ENCODE assay signal across 18 cellular contexts in genomic region chr9:127185181-127185580, GRCh38.
DNase-seq lines count a peak whose midpoint lies in the region; ATAC-seq and TF ChIP-seq lines count a peak whose summit lies in the region.
"Had no signal": no experiment of that assay in that cellular context is flagged by ENCODE, and none has a peak within 500 bp of the region (broad histone marks: within the 10 kb centered on the region; RNA-seq: fewer than 3 reads in every experiment).

No MANE protein-coding gene starts in this region.

- H3F3A ChIP-seq in GM23248 (ENCODE audit: insufficient read depth), result peaks cover 29% of the 10 kb centered on the region

- H3K79me1 ChIP-seq in neuronal stem cell (ENCODE audit: low read depth, low read length), result no peaks in the 10 kb centered on the region

- no peaks in the 10 kb centered on the region for H3K27me3 ChIP-seq in GM23248 (replicated peaks; ENCODE audit: insufficient read depth)
- no peaks in the 10 kb centered on the region for H3K27me3 ChIP-seq in thyroid gland
- H3K27me3 ChIP-seq in neuronal stem cell (ENCODE audit: control insufficient read depth in 3 of 3, insufficient read depth in 3 of 3, low read depth in 1 of 3, low read length in 3 of 3), result no peaks in the 10 kb centered on the region

- no peak overlapping the region for H4K91ac ChIP-seq in neuronal stem cell (ENCODE audit: low read depth, low read length, poor library complexity)

- H4K20me1 ChIP-seq in GM23248 (ENCODE audit: insufficient read depth), result no peaks in the 10 kb centered on the region

- in situ Hi-C loops in GM23248 (cut with MboI), result no loop called here

- no peak for DNase-seq in GM23248
- no peak for DNase-seq in coronary artery (ENCODE audit: low spot score)
- no peak for DNase-seq in stimulated activated effector memory CD8-positive, alpha-beta T cell treated with anti-CD3 and anti-CD28 coated beads, Interleukin-12 subunit alpha, Interleukin-12 subunit beta, amount 100 ng/mL, for 72 hours (ENCODE audit: low spot score in 2 of 2)
- no peak for DNase-seq in thyroid gland
- no peak for DNase-seq in neuronal stem cell (ENCODE audit: low spot score)
- no peak for DNase-seq in NCI-H2107 (lab: John Stamatoyannopoulos, UW)
- DNase-seq: activated CD4-positive, CD25-positive, alpha-beta regulatory T cell treated with anti-CD3 and anti-CD28 coated beads, Interleukin-2, amount 50 U/mL, for 72 hours; activated naive CD4-positive, alpha-beta T cell treated with anti-CD3 and anti-CD28 coated beads, Interleukin-2, amount 10 ng/mL, durations not matched to agents 7 days and 5 days; activated T-cell treated with anti-CD3 and anti-CD28 coated beads, Interleukin-2, amount 50 U/mL, for 4 hours; lower lobe of right lung; NCI-H1417; stimulated activated CD4-positive, alpha-beta T cell treated with anti-CD3 and anti-CD28 coated beads, Interleukin-12 subunit alpha, Interleukin-12 subunit beta, amount 100 ng/mL, for 4 hours had no signal

- H3K4me3 ChIP-seq in GM23248 (no peak overlapping the region), coronary artery (no peak overlapping the region), thyroid gland (replicated peaks in 1 of 3) (no peak overlapping the region), neuronal stem cell (ENCODE audit: low read length in 2 of 2) (no peak overlapping the region)
- H3K4me3 ChIP-seq: lower lobe of right lung, prostate gland, SK-N-MC had no signal

- ATAC-seq in stimulated activated effector memory CD8-positive, alpha-beta T cell treated with anti-CD3 and anti-CD28 coated beads, Interleukin-12 subunit alpha, Interleukin-12 subunit beta, amount 100 ng/mL, for 72 hours, result no peak
- no peak for ATAC-seq in HG03354 (IDR thresholded peaks at IDR 0.05; ENCODE audit: poor library complexity, severe bottlenecking, unreplicated experiment)
- ATAC-seq: activated T-cell treated with anti-CD3 and anti-CD28 coated beads, Interleukin-2, amount 50 U/mL, for 4 hours; HepG2 had no signal

- no peak overlapping the region for H2BK120ac ChIP-seq in neuronal stem cell (ENCODE audit: low read depth, low read length)

- H3K23ac ChIP-seq in neuronal stem cell (ENCODE audit: low read depth, low read length, poor library complexity), result no peak overlapping the region

- peak overlapping the region in 2 of 3 experiments; percentile 83 to 96 for H3K27ac Mint-ChIP-seq in nephron
- H3K27ac Mint-ChIP-seq in stimulated activated effector memory CD8-positive, alpha-beta T cell treated with anti-CD3 and anti-CD28 coated beads, Interleukin-12 subunit alpha, Interleukin-12 subunit beta, amount 100 ng/mL, for 72 hours, result peak overlapping the region; percentile 40
- H3K27ac Mint-ChIP-seq: activated naive CD4-positive, alpha-beta T cell treated with anti-CD3 and anti-CD28 coated beads, Interleukin-2, amount 10 ng/mL, durations not matched to agents 7 days and 5 days had no signal

- intact Hi-C loops in thyroid gland (cut with DNase I), result no loop called here

- H3K14ac ChIP-seq in neuronal stem cell (ENCODE audit: low read length), result no peak overlapping the region

- no peak overlapping the region for H2BK15ac ChIP-seq in neuronal stem cell (ENCODE audit: low read length)

- H2BK12ac ChIP-seq in neuronal stem cell (ENCODE audit: low read length), result no peak overlapping the region

- H3K9me2 ChIP-seq in GM23248 (ENCODE audit: insufficient read depth), result no peaks in the 10 kb centered on the region

- H3K27me3 Mint-ChIP-seq in nephron (ENCODE audit: low read depth), result peaks cover 12% of the 10 kb centered on the region

- H3K36me3 ChIP-seq in GM23248 (ENCODE audit: low read depth) (no peaks in the 10 kb centered on the region), thyroid gland (no peaks in the 10 kb centered on the region), neuronal stem cell (replicated peaks in 1 of 2; ENCODE audit: control insufficient read depth in 2 of 2, insufficient read depth in 2 of 2, low read length in 2 of 2) (no peaks in the 10 kb centered on the region)
- H3K36me3 ChIP-seq: lower lobe of right lung, prostate gland had no signal

- no peak overlapping the region for H2AFZ ChIP-seq in GM23248
- H2AFZ ChIP-seq in neuronal stem cell (ENCODE audit: low read length), result no peak overlapping the region

- H3K36me3 Mint-ChIP-seq in nephron (ENCODE audit: low read depth), result no peaks in the 10 kb centered on the region
- H3K36me3 Mint-ChIP-seq in stimulated activated effector memory CD8-positive, alpha-beta T cell treated with anti-CD3 and anti-CD28 coated beads, Interleukin-12 subunit alpha, Interleukin-12 subunit beta, amount 100 ng/mL, for 72 hours, result no peaks in the 10 kb centered on the region
- H3K36me3 Mint-ChIP-seq: activated naive CD4-positive, alpha-beta T cell treated with anti-CD3 and anti-CD28 coated beads, Interleukin-2, amount 10 ng/mL, durations not matched to agents 7 days and 5 days had no signal

- H3K9ac ChIP-seq in GM23248 (peak overlapping the region; percentile 84), neuronal stem cell (ENCODE audit: low read depth, low read length, poor library complexity) (no peak overlapping the region)

- H3K4me2 ChIP-seq in GM23248 (ENCODE audit: unreplicated experiment) (no peak overlapping the region), neuronal stem cell (ENCODE audit: insufficient read depth, low read length, poor library complexity, severe bottlenecking) (no peak overlapping the region)

- no peak overlapping the region for H2BK5ac ChIP-seq in neuronal stem cell (ENCODE audit: low read length)

- H3K27ac ChIP-seq in GM23248 (peak overlapping the region; percentile 99), coronary artery (peak overlapping the region; percentile 85 to 89), thyroid gland (peak overlapping the region in 1 of 3 donors; percentile 94), neuronal stem cell (replicated peaks; ENCODE audit: low read length) (no peak overlapping the region)
- H3K27ac ChIP-seq: C4-2B, SK-N-MC had no signal

- no peaks in the 10 kb centered on the region for H3K79me2 ChIP-seq in GM23248 (ENCODE audit: insufficient read depth)

- no peak for TF ChIP-seq CTCF in coronary artery (IDR thresholded peaks at IDR 0.05)
- no peak for TF ChIP-seq CTCF in nephron (IDR thresholded peaks at IDR 0.05; ENCODE audit: unreplicated experiment in 3 of 3)
- no peak for TF ChIP-seq CTCF in thyroid gland (IDR thresholded peaks at IDR 0.05)

- no peak overlapping the region for H3K18ac ChIP-seq in neuronal stem cell (ENCODE audit: low read length)

- H2AK5ac ChIP-seq in neuronal stem cell (ENCODE audit: low read depth, low read length), result no peak overlapping the region

- H3K4ac ChIP-seq in neuronal stem cell (ENCODE audit: low read length), result no peak overlapping the region

- no peak overlapping the region for H4K8ac ChIP-seq in neuronal stem cell (ENCODE audit: low read depth, low read length)

- TF ChIP-seq POLR2A in thyroid gland (IDR thresholded peaks at IDR 0.05), result no peak

- WGBS in GM23248 (ENCODE audit: low coverage in 1 of 2, low lambda C conversion rate in 2 of 2, missing lambda C conversion rate in 2 of 2), 2 experiments, result 69 to 72% methylated on average over 5 of the region's 5 CpGs
- WGBS in thyroid gland, 2 donors, result 86% methylated on average over 5 of the region's 5 CpGs
- WGBS in neuronal stem cell (ENCODE audit: extremely low coverage in 2 of 2, insufficient read length in 2 of 2, insufficient replicate concordance in 1 of 2), 2 donors, result no CpG with 5 or more reads among the region's 5 CpGs

- no peaks in the 10 kb centered on the region for H3K9me3 Mint-ChIP-seq in nephron
- H3K9me3 Mint-ChIP-seq in stimulated activated effector memory CD8-positive, alpha-beta T cell treated with anti-CD3 and anti-CD28 coated beads, Interleukin-12 subunit alpha, Interleukin-12 subunit beta, amount 100 ng/mL, for 72 hours, result no peaks in the 10 kb centered on the region
- H3K9me3 Mint-ChIP-seq: activated naive CD4-positive, alpha-beta T cell treated with anti-CD3 and anti-CD28 coated beads, Interleukin-2, amount 10 ng/mL, durations not matched to agents 7 days and 5 days; activated T-cell treated with anti-CD3 and anti-CD28 coated beads, Interleukin-2, amount 50 U/mL, for 4 hours had no signal

- H3K9me3 ChIP-seq in GM23248 (ENCODE audit: low read depth), result no peaks in the 10 kb centered on the region
- H3K9me3 ChIP-seq in thyroid gland, result no peaks in the 10 kb centered on the region
- no peaks in the 10 kb centered on the region for H3K9me3 ChIP-seq in neuronal stem cell (replicated peaks in 1 of 2; ENCODE audit: control insufficient read depth in 2 of 2, insufficient read depth in 1 of 2, low read depth in 1 of 2, low read length in 2 of 2)
- H3K9me3 ChIP-seq: lower lobe of right lung, prostate gland had no signal

- H3K4me1 Mint-ChIP-seq in nephron, result peaks cover 53% of the 10 kb centered on the region
- H3K4me1 Mint-ChIP-seq in stimulated activated effector memory CD8-positive, alpha-beta T cell treated with anti-CD3 and anti-CD28 coated beads, Interleukin-12 subunit alpha, Interleukin-12 subunit beta, amount 100 ng/mL, for 72 hours, result peaks cover 5% of the 10 kb centered on the region

- H3K4me1 ChIP-seq in GM23248 (ENCODE audit: insufficient read depth) (peaks cover 40% of the 10 kb centered on the region), thyroid gland (peaks cover 29 to 47% of the 10 kb centered on the region in 2 donors), neuronal stem cell (ENCODE audit: control insufficient read depth in 2 of 2, insufficient read depth in 1 of 2, low read depth in 1 of 2, low read length in 2 of 2) (peaks cover 8 to 23% of the 10 kb centered on the region in 2 donors)

- H3K4me3 Mint-ChIP-seq in nephron, result no peak overlapping the region
- H3K4me3 Mint-ChIP-seq in stimulated activated effector memory CD8-positive, alpha-beta T cell treated with anti-CD3 and anti-CD28 coated beads, Interleukin-12 subunit alpha, Interleukin-12 subunit beta, amount 100 ng/mL, for 72 hours, result no peak overlapping the region
- H3K4me3 Mint-ChIP-seq: activated naive CD4-positive, alpha-beta T cell treated with anti-CD3 and anti-CD28 coated beads, Interleukin-2, amount 10 ng/mL, durations not matched to agents 7 days and 5 days; activated T-cell treated with anti-CD3 and anti-CD28 coated beads, Interleukin-2, amount 50 U/mL, for 4 hours had no signal
